Comparison of ENCODE assay signal across 9 cellular contexts in the genomic region with DNA sequence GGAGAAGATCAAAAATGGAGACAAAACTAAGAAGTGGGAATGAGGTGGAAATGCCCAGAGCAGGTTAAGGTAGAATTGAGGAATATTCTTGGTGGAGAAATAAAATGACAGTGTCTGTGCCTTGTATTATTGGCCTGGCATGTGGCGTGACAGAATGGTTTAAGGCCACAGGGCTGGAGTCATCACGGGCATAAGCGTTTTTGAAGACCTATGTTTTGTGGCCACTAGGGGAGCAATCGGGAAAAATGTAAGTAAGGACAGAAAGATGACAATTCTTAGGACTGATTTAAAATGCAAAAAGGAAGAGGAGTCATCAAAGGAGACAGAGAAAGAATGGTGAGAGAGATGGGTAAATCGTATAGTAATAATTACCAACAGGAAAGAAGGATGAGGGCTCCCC.
DNase-seq lines count a peak whose midpoint lies in the region; ATAC-seq and TF ChIP-seq lines count a peak whose summit lies in the region.
"Had no signal": no experiment of that assay in that cellular context is flagged by ENCODE, and none has a peak within 500 bp of the region (broad histone marks: within the 10 kb centered on the region; RNA-seq: fewer than 3 reads in every experiment).

No MANE protein-coding gene starts in this region.

- H3K4me3 ChIP-seq in GM12864 (ENCODE audit: low read depth, low read length) (no peak overlapping the region), Karpas-422 (ENCODE audit: low read length) (no peak overlapping the region), neural cell (ENCODE audit: low read length) (no peak overlapping the region)
- H3K4me3 ChIP-seq: SJCRH30 had no signal

- H3K9me3 Mint-ChIP-seq in chondrocyte (ENCODE audit: low read depth), result peaks cover 3% of the 10 kb centered on the region

- no peak overlapping the region for H3K27ac ChIP-seq in Karpas-422 (ENCODE audit: low read length)
- H3K27ac ChIP-seq in neural cell (ENCODE audit: low read length), result no peak overlapping the region
- H3K27ac ChIP-seq: epithelial cell of prostate, SJCRH30 had no signal

- H3K4me2 ChIP-seq in Karpas-422 (ENCODE audit: low read depth, low read length, poor library complexity, severe bottlenecking) (peak overlapping the region; percentile 6), neural cell (ENCODE audit: low read length) (no peak overlapping the region)

- DNase-seq in GM12864 (ENCODE audit: low read depth) (no peak), Karpas-422 (peak; percentile 75), chondrocyte (ENCODE audit: low spot score) (no peak), cerebellar cortex (ENCODE audit: low spot score) (no peak), NK-92 (lab: John Stamatoyannopoulos, UW; ENCODE audit: unreplicated experiment) (no peak)

- TF ChIP-seq CTCF in GM12864 (IDR thresholded peaks at IDR 0.05; ENCODE audit: low read depth, low read length, missing control alignments) (peak; percentile 73), chondrocyte (IDR thresholded peaks at IDR 0.05) (peak; percentile 59), neural cell (IDR thresholded peaks at IDR 0.05; ENCODE audit: poor library complexity, severe bottlenecking) (peak; percentile 20)

- H3K9me3 ChIP-seq in Karpas-422 (ENCODE audit: low read length), result no peaks in the 10 kb centered on the region
- no peaks in the 10 kb centered on the region for H3K9me3 ChIP-seq in neural cell (ENCODE audit: low read length)
- H3K9me3 ChIP-seq: SJCRH30 had no signal

- H3K36me3 Mint-ChIP-seq in chondrocyte (ENCODE audit: low read depth), result no peaks in the 10 kb centered on the region

- H3K27me3 ChIP-seq in Karpas-422 (ENCODE audit: low read length) (no peaks in the 10 kb centered on the region), neural cell (ENCODE audit: insufficient read depth, low read depth, low read length) (no peaks in the 10 kb centered on the region)
- H3K27me3 ChIP-seq: SJCRH30 had no signal

- no peaks in the 10 kb centered on the region for H3K79me2 ChIP-seq in Karpas-422 (ENCODE audit: low read length)
- H3K79me2 ChIP-seq in neural cell (replicated peaks; ENCODE audit: insufficient read depth, low read length), result no peaks in the 10 kb centered on the region

- no peak overlapping the region for H3K4me3 Mint-ChIP-seq in chondrocyte (ENCODE audit: unreplicated experiment)

- H3K27ac Mint-ChIP-seq in chondrocyte (ENCODE audit: unreplicated experiment), result no peak overlapping the region

- H3K9ac ChIP-seq in Karpas-422 (ENCODE audit: low read length) (no peak overlapping the region), neural cell (ENCODE audit: low read length) (no peak overlapping the region)

- no peak for TF ChIP-seq EP300 in neural cell (conservative IDR thresholded peaks at IDR 0.05; ENCODE audit: poor library complexity, severe bottlenecking)

- H2AFZ ChIP-seq in Karpas-422 (ENCODE audit: low read length) (no peak overlapping the region; the same call in 1 of the 2 replicates), neural cell (ENCODE audit: low read depth, low read length) (no peak overlapping the region)

- no peak for ATAC-seq in GM21528 (IDR thresholded peaks at IDR 0.05; ENCODE audit: low FRiP score, unreplicated experiment)

- peaks cover 7% of the 10 kb centered on the region; the same call in 1 of the 2 replicates for H3K4me1 ChIP-seq in Karpas-422 (ENCODE audit: low read length)
- H3K4me1 ChIP-seq: SJCRH30 had no signal

- no peaks in the 10 kb centered on the region for H3K4me1 Mint-ChIP-seq in chondrocyte (ENCODE audit: low read depth)

- TF ChIP-seq RAD21 in neural cell (conservative IDR thresholded peaks at IDR 0.05), result no peak

- H3K9me2 ChIP-seq in Karpas-422 (replicated peaks; ENCODE audit: insufficient read depth, low read length), result no peaks in the 10 kb centered on the region
- H3K9me2 ChIP-seq in neural cell (ENCODE audit: insufficient read depth, low read length), result no peaks in the 10 kb centered on the region

- H4K20me1 ChIP-seq in Karpas-422 (ENCODE audit: insufficient read depth, low read depth, low read length) (no peaks in the 10 kb centered on the region), neural cell (ENCODE audit: insufficient read depth) (no peaks in the 10 kb centered on the region)

- peaks cover 2% of the 10 kb centered on the region for H3F3A ChIP-seq in neural cell (ENCODE audit: insufficient read depth, low read length, poor library complexity, severe bottlenecking)

- H3K27me3 Mint-ChIP-seq in chondrocyte (ENCODE audit: low read depth), result peaks cover 10% of the 10 kb centered on the region

- H3K36me3 ChIP-seq in Karpas-422 (ENCODE audit: insufficient read depth, low read length) (no peaks in the 10 kb centered on the region), neural cell (ENCODE audit: insufficient read depth, low read length) (no peaks in the 10 kb centered on the region)
- H3K36me3 ChIP-seq: SJCRH30 had no signal

TF ChIP-seq in neural cell, 6 proteins besides CTCF, POLR2A, EP300 and RAD21:
- TF ChIP-seq EZH2 (IDR thresholded peaks at IDR 0.05; ENCODE audit: borderline replicate concordance, insufficient read depth, low read length, poor library complexity, severe bottlenecking), result no peak
- TF ChIP-seq SMC3 (conservative IDR thresholded peaks at IDR 0.05; ENCODE audit: poor library complexity), result no peak
- no peak for TF ChIP-seq POLR2AphosphoS5 (IDR thresholded peaks at IDR 0.05)
- TF ChIP-seq MXI1 (conservative IDR thresholded peaks at IDR 0.05; ENCODE audit: poor library complexity, severe bottlenecking), result no peak
- no peak for TF ChIP-seq TAF1 (IDR thresholded peaks at IDR 0.05; ENCODE audit: low read depth)
- TF ChIP-seq REST (IDR thresholded peaks at IDR 0.05; ENCODE audit: borderline replicate concordance), result no peak

Comparison
In these comparisons a context has a peak if more than half of its experiments do, and no peak if none do; other contexts are left out.
1. CTCF ChIP-seq: peak in every context shown above with its lines; median percentile 73 in GM12864; 59 in chondrocyte; 20 in neural cell.